Comparison of ENCODE assay signal across 11 cellular contexts in the genomic region with DNA sequence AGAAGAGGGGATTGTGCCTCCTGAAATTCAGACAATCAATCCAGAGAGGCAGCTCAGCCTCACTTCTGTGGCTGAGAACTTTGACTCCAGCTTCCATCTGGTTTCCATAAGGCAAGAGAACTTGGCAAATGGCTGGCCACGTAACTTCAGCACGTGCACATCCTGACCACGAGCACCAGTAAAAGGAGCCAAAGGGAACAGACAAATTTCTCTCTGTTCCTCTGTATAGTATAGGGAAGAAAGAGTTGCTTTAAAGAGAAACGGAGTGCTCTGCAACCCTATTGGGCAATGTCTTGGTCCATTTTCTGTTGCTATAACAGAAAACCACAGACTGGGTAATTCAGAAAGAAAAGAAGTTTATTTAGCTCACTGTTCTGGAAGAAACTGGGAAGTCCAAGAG.
DNase-seq lines count a peak whose midpoint lies in the region; ATAC-seq, FAIRE-seq and TF ChIP-seq lines count a peak whose summit lies in the region.
"Had no signal": no experiment of that assay in that cellular context is flagged by ENCODE, and none has a peak within 500 bp of the region (broad histone marks: within the 10 kb centered on the region; RNA-seq: fewer than 3 reads in every experiment).

No MANE protein-coding gene starts in this region.

- intact Hi-C loops in IMR-90 (cut with micrococcal nuclease) (no loop called here), transverse colon (cut with DNase I; ENCODE audit: low total_unique reads) (no loop called here)

- WGBS in IMR-90 (ENCODE audit: extremely low coverage in 2 of 2, insufficient read length in 1 of 2), 2 experiments = no CpG with 5 or more reads among the region's 4 CpGs
- 70 to 74% methylated on average over 4 of the region's 4 CpGs for WGBS in transverse colon (ENCODE audit: low coverage in 1 of 2), 2 donors

- TF ChIP-seq EP300 in transverse colon (IDR thresholded peaks at IDR 0.05; ENCODE audit: low read depth) = no peak

- H3K56ac ChIP-seq in IMR-90 (ENCODE audit: extremely low read depth, insufficient read depth, low read length) = no peak overlapping the region

- no peak overlapping the region for H2BK20ac ChIP-seq in IMR-90 (ENCODE audit: low read depth, low read length)

- H3K79me2 ChIP-seq in keratinocyte (ENCODE audit: control insufficient read depth, insufficient read depth, low read length) = no peaks in the 10 kb centered on the region

- DNase-seq in IMR-90 (peak; percentile 73), astrocyte of the spinal cord (ENCODE audit: low read depth, low spot score) (peak; percentile 86), keratinocyte (ENCODE audit: low read depth, low spot score) (no peak), transverse colon (no peak), NCI-H446 treated with DMSO at 0.1 percent for 48 hours (lab: John Stamatoyannopoulos, UW) (no peak), nucleus accumbens (lab: John Stamatoyannopoulos, UW) (no peak)
- no peak for DNase-seq in effector memory CD4-positive, alpha-beta T cell
- DNase-seq: activated T-cell treated with anti-CD3 and anti-CD28 coated beads, Interleukin-2, amount 50 U/mL, for 48 hours; GDM1; NCI-H1417 had no signal

- no peak for TF ChIP-seq RAD21 in IMR-90 (IDR thresholded peaks at IDR 0.05; ENCODE audit: low read length)

- H2AFZ ChIP-seq in IMR-90 (replicated peaks; ENCODE audit: low read length, poor library complexity) (no peak overlapping the region), keratinocyte (ENCODE audit: control insufficient read depth, low read length) (peak overlapping the region; percentile 72)

- 0 out of 2 replicates have a peak overlapping the region, but pooled peaks have one; percentile 13 for H4K91ac ChIP-seq in IMR-90 (ENCODE audit: insufficient read depth, low read depth, low read length)

- BruUV-seq in IMR-90 (replicated peaks; lab: Mats Ljungman, UMichigan) = no TSS peak

- ATAC-seq in IMR-90 (ENCODE audit: low read depth) = no peak; the same call in 1 of the 2 replicates

- no peak overlapping the region for H3K23ac ChIP-seq in IMR-90 (ENCODE audit: low read depth, low read length)

- H2AK5ac ChIP-seq in IMR-90 (ENCODE audit: low read depth, low read length) = no peak overlapping the region

- CTCF ChIA-PET in IMR-90 (lab: Yijun Ruan, JAX) = interaction anchor here (0.6 to 1.2 kb wide), 2 partner anchors 18 to 223 kb away, joined by 3 to 6 read pairs; no protein-coding TSS in a partner anchor

- 0 out of 2 replicates have a peak overlapping the region, but pooled peaks have one; percentile 13 for H3K14ac ChIP-seq in IMR-90 (replicated peaks; ENCODE audit: low read depth, low read length)

- TF ChIP-seq POLR2A in IMR-90 (IDR thresholded peaks at IDR 0.05; ENCODE audit: low read depth, low read length) = no peak
- no peak for TF ChIP-seq POLR2A in transverse colon (IDR thresholded peaks at IDR 0.05)

- no peak overlapping the region for H4K8ac ChIP-seq in IMR-90 (ENCODE audit: low read depth in 2 of 2, low read length in 2 of 2)

- H3K9me3 ChIP-seq in IMR-90 (ENCODE audit: control insufficient read depth, insufficient read depth, low read length) (no peaks in the 10 kb centered on the region), keratinocyte (ENCODE audit: control insufficient read depth, low read depth, low read length) (no peaks in the 10 kb centered on the region), transverse colon (no peaks in the 10 kb centered on the region)
- no peaks in the 10 kb centered on the region for H3K9me3 ChIP-seq in effector memory CD4-positive, alpha-beta T cell (ENCODE audit: control insufficient read depth, low read length)

- H3K9me1 ChIP-seq in IMR-90 (ENCODE audit: insufficient read depth, low read length) (no peaks in the 10 kb centered on the region), keratinocyte (ENCODE audit: control insufficient read depth, extremely low read depth, insufficient read depth, low read length) (no peaks in the 10 kb centered on the region)

- H3K27me3 ChIP-seq in IMR-90 (ENCODE audit: control insufficient read depth, insufficient read depth, low read length) = no peaks in the 10 kb centered on the region; the same call in 1 of the 2 replicates
- no peaks in the 10 kb centered on the region for H3K27me3 ChIP-seq in keratinocyte (ENCODE audit: control insufficient read depth, extremely low read depth, insufficient read depth, low read length)
- no peaks in the 10 kb centered on the region for H3K27me3 ChIP-seq in transverse colon
- no peaks in the 10 kb centered on the region for H3K27me3 ChIP-seq in effector memory CD4-positive, alpha-beta T cell (replicated peaks; ENCODE audit: control insufficient read depth, insufficient read depth, low read length, poor library complexity, severe bottlenecking)

- peak overlapping the region; percentile 16; the same call in 1 of the 2 replicates for H3K18ac ChIP-seq in IMR-90 (ENCODE audit: low read depth, low read length)

- H3K27ac ChIP-seq in IMR-90 (ENCODE audit: insufficient read depth, low read length) (no peak overlapping the region; the same call in 1 of the 2 replicates), keratinocyte (ENCODE audit: control insufficient read depth, insufficient read depth, low read length) (peak overlapping the region; percentile 66), transverse colon (peak overlapping the region in 3 of 4 donors; percentile 5 to 49 (median 20))
- H3K27ac ChIP-seq in effector memory CD4-positive, alpha-beta T cell (ENCODE audit: insufficient read depth, low read length, poor library complexity, severe bottlenecking) = no peak overlapping the region

- no peak overlapping the region for H3K4ac ChIP-seq in IMR-90 (ENCODE audit: low read depth, low read length)

- POLR2A ChIA-PET in IMR-90 (lab: Charles Lee; ENCODE audit: unreplicated experiment) = no interaction called here

- no peaks in the 10 kb centered on the region for H3K36me3 ChIP-seq in IMR-90 (ENCODE audit: control insufficient read depth, insufficient read depth, low read length)
- H3K36me3 ChIP-seq in keratinocyte (ENCODE audit: control insufficient read depth in 2 of 2, extremely low read depth in 1 of 2, insufficient read depth in 2 of 2, low read length in 2 of 2) = no peaks in the 10 kb centered on the region
- H3K36me3 ChIP-seq in transverse colon = no peaks in the 10 kb centered on the region
- no peaks in the 10 kb centered on the region for H3K36me3 ChIP-seq in effector memory CD4-positive, alpha-beta T cell (ENCODE audit: control insufficient read depth, insufficient read depth, low read length)

- peak; percentile 23 for FAIRE-seq in keratinocyte (lab: Jason Lieb, UNC)
- FAIRE-seq: urothelium cell line had no signal

- TF ChIP-seq CTCF in IMR-90 (conservative IDR thresholded peaks at IDR 0.05; ENCODE audit: low read depth, low read length) (no peak), astrocyte of the spinal cord (IDR thresholded peaks at IDR 0.05; ENCODE audit: low read depth, low read length) (no peak), keratinocyte (optimal IDR thresholded peaks at IDR 0.05 in 1 of 3, IDR thresholded peaks at IDR 0.05 in 1 of 3, conservative IDR thresholded peaks at IDR 0.05 in 1 of 3; ENCODE audit: extremely low read depth in 1 of 3, insufficient read depth in 2 of 3, low read length in 3 of 3) (no peak), transverse colon (IDR thresholded peaks at IDR 0.05) (no peak)

- H3K4me3 ChIP-seq in IMR-90 (ENCODE audit: insufficient read depth, low read depth, low read length) (no peak overlapping the region), astrocyte of the spinal cord (ENCODE audit: low read depth, low read length) (no peak overlapping the region), keratinocyte (ENCODE audit: control insufficient read depth in 2 of 3, extremely low read depth in 1 of 3, insufficient read depth in 2 of 3, low read depth in 1 of 3, low read length in 3 of 3) (no peak overlapping the region), transverse colon (no peak overlapping the region)
- no peak overlapping the region for H3K4me3 ChIP-seq in effector memory CD4-positive, alpha-beta T cell (ENCODE audit: insufficient read depth, low read depth, low read length, poor library complexity, severe bottlenecking)

- H3K79me1 ChIP-seq in IMR-90 (ENCODE audit: low read depth in 1 of 2, low read length in 2 of 2) = no peaks in the 10 kb centered on the region

- no peaks in the 10 kb centered on the region for H4K20me1 ChIP-seq in IMR-90 (ENCODE audit: insufficient read depth, low read length)
- H4K20me1 ChIP-seq in keratinocyte (ENCODE audit: control insufficient read depth, extremely low read depth, insufficient read depth, low read length) = no peaks in the 10 kb centered on the region

- peak overlapping the region; percentile 2; the same call in 1 of the 2 replicates for H2BK120ac ChIP-seq in IMR-90 (ENCODE audit: low read depth, low read length)

- H3K4me2 ChIP-seq in IMR-90 (ENCODE audit: low read depth, low read length) = no peak overlapping the region
- no peak overlapping the region for H3K4me2 ChIP-seq in keratinocyte (ENCODE audit: control insufficient read depth, extremely low read depth, insufficient read depth, low read depth, low read length)

- no peak overlapping the region for H2BK5ac ChIP-seq in IMR-90 (ENCODE audit: low read depth, low read length, poor library complexity, severe bottlenecking)

- in situ Hi-C loops in IMR-90 (cut with MboI; ENCODE audit: low sequenced_read_pairs) (no loop called here), astrocyte of the spinal cord (cut with HindIII; ENCODE audit: low sequenced_read_pairs) (no loop called here), transverse colon (cut with MboI; ENCODE audit: low pct_ligation_motif_present in 1 of 4, low pct_unique_long_range_greater_than_20kb in 1 of 4, low sequenced_read_pairs in 3 of 4) (no loop called here)

- no peak overlapping the region for H3K9ac ChIP-seq in IMR-90 (ENCODE audit: low read depth, low read length)
- no peak overlapping the region for H3K9ac ChIP-seq in keratinocyte (ENCODE audit: control insufficient read depth, extremely low read depth, insufficient read depth, low read length)

- peak overlapping the region; percentile 56 for H2AK9ac ChIP-seq in IMR-90 (replicated peaks; ENCODE audit: low read depth, low read length, poor library complexity)

- H2BK15ac ChIP-seq in IMR-90 (ENCODE audit: low read depth, low read length) = no peak overlapping the region

- dilution Hi-C loops in IMR-90 (cut with HindIII; ENCODE audit: low sequenced_read_pairs, unreplicated experiment) = no loop called here
- dilution Hi-C loops in keratinocyte (cut with MboI; ENCODE audit: extremely low pct_ligation_motif_present, low sequenced_read_pairs) = no loop called here

- H4K5ac ChIP-seq in IMR-90 (ENCODE audit: low read depth, low read length) = no peak overlapping the region; the same call in 1 of the 2 replicates

- H3K4me1 ChIP-seq in IMR-90 (ENCODE audit: control insufficient read depth, insufficient read depth, low read length) (peaks cover 5% of the 10 kb centered on the region; the same call in 1 of the 2 replicates), keratinocyte (ENCODE audit: control insufficient read depth, extremely low read depth, insufficient read depth, low read length) (peaks cover 28% of the 10 kb centered on the region), transverse colon (peaks cover 0 to 12% (median 2%) of the 10 kb centered on the region in 4 donors)
- H3K4me1 ChIP-seq in effector memory CD4-positive, alpha-beta T cell (ENCODE audit: control insufficient read depth, insufficient read depth, low read length, poor library complexity, severe bottlenecking) = no peaks in the 10 kb centered on the region

TF ChIP-seq in IMR-90, 13 proteins besides CTCF, POLR2A, EP300 and RAD21 (continues in another document):
- TF ChIP-seq BHLHE40 (IDR thresholded peaks at IDR 0.05; ENCODE audit: low read depth, low read length) = peak; percentile 61; the same call in 1 of the 2 replicates

Comparison
In these comparisons a context has a peak if more than half of its experiments do, and no peak if none do; other contexts are left out.
1. DNase-seq: peak in IMR-90 (single experiment) and astrocyte of the spinal cord (single experiment); none in keratinocyte (single experiment), transverse colon (single experiment), NCI-H446 treated with DMSO at 0.1 percent for 48 hours (single experiment), nucleus accumbens (0 of 56) and effector memory CD4-positive, alpha-beta T cell (0 of 3).
2. H3K27ac ChIP-seq: peak in keratinocyte (single experiment) and transverse colon (3 of 4); none in IMR-90 (single experiment) and effector memory CD4-positive, alpha-beta T cell (single experiment).